22 cellular contexts compared by ENCODE assay signal in genomic region chr10:108899686-108900085, GRCh38.
"Had no signal": no experiment of that assay in that cellular context is flagged by ENCODE, and none has a peak within 500 bp of the region (broad histone marks: within the 10 kb centered on the region; RNA-seq: fewer than 3 reads in every experiment).

No MANE protein-coding gene starts in this region.

- H3K9me3 Mint-ChIP-seq: neural crest cell; stimulated activated memory B cell treated with anti-CD40 and anti-IgM and Interleukin-4, amounts not matched to agents 10 μg/mL and 1 μg/mL and 100 μg/mL, for 72 hours had no signal

- ATAC-seq: activated T-helper 17 cell treated with anti-CD3 and anti-CD28 coated beads, Interleukin-2, amount 50 U/mL, for 72 hours; heart left ventricle; left colon; stimulated activated memory B cell treated with anti-CD40 and anti-IgM and Interleukin-4, amounts not matched to agents 10 μg/mL and 1 μg/mL and 100 μg/mL, for 72 hours had no signal

- H3K4me3 ChIP-seq: adrenal gland, ascending aorta, heart left ventricle, sigmoid colon, smooth muscle cell, stomach, suprapubic skin, transverse colon had no signal

- H3K27ac Mint-ChIP-seq: activated naive CD8-positive, alpha-beta T cell; activated T-cell treated with anti-CD3 and anti-CD28 coated beads, Interleukin-2, amount 50 U/mL, for 24 hours; activated T-helper 17 cell treated with anti-CD3 and anti-CD28 coated beads, Interleukin-2, amount 50 U/mL, for 72 hours; memory B cell; naive B cell; stimulated activated memory B cell treated with anti-CD40 and anti-IgM and Interleukin-4, amounts not matched to agents 10 μg/mL and 1 μg/mL and 100 μg/mL, for 72 hours had no signal

- H3K27me3 ChIP-seq: adrenal gland, ascending aorta, heart left ventricle, sigmoid colon, stomach, suprapubic skin, transverse colon had no signal

- H3K4me1 ChIP-seq: adrenal gland, ascending aorta, sigmoid colon, suprapubic skin, transverse colon had no signal

- H3K4me2 ChIP-seq: smooth muscle cell had no signal

- H3K27ac ChIP-seq: adrenal gland, ascending aorta, epithelial cell of prostate, heart left ventricle, sigmoid colon, stomach, suprapubic skin, transverse colon had no signal

- DNase-seq: activated naive CD4-positive, alpha-beta T cell; activated T-cell treated with anti-CD3 and anti-CD28 coated beads, Interleukin-2, amount 50 U/mL, for 24 hours; adrenal gland; central memory CD4-positive, alpha-beta T cell; heart left ventricle; islet precursor cell; left colon; naive B cell; posterior cingulate gyrus; sigmoid colon; stimulated activated CD4-positive, alpha-beta T cell treated with anti-CD3 and anti-CD28 coated beads, Interleukin-15, amount 100 ng/mL, for 24 hours; stomach; transverse colon had no signal

- H3K9me3 ChIP-seq: adrenal gland, ascending aorta, heart left ventricle, sigmoid colon, stomach, suprapubic skin, transverse colon had no signal

- H3K4me3 Mint-ChIP-seq: activated naive CD8-positive, alpha-beta T cell; activated T-cell treated with anti-CD3 and anti-CD28 coated beads, Interleukin-2, amount 50 U/mL, for 24 hours; activated T-helper 17 cell treated with anti-CD3 and anti-CD28 coated beads, Interleukin-2, amount 50 U/mL, for 72 hours; memory B cell; naive B cell; neural crest cell; stimulated activated memory B cell treated with anti-CD40 and anti-IgM and Interleukin-4, amounts not matched to agents 10 μg/mL and 1 μg/mL and 100 μg/mL, for 72 hours had no signal

- H3K4me1 Mint-ChIP-seq: activated T-helper 17 cell treated with anti-CD3 and anti-CD28 coated beads, Interleukin-2, amount 50 U/mL, for 72 hours; neural crest cell had no signal

- H3K27me3 Mint-ChIP-seq: activated naive CD8-positive, alpha-beta T cell; activated T-cell treated with anti-CD3 and anti-CD28 coated beads, Interleukin-2, amount 50 U/mL, for 24 hours; activated T-helper 17 cell treated with anti-CD3 and anti-CD28 coated beads, Interleukin-2, amount 50 U/mL, for 72 hours; memory B cell; stimulated activated memory B cell treated with anti-CD40 and anti-IgM and Interleukin-4, amounts not matched to agents 10 μg/mL and 1 μg/mL and 100 μg/mL, for 72 hours had no signal

- H3K36me3 Mint-ChIP-seq: activated naive CD8-positive, alpha-beta T cell; naive B cell; stimulated activated memory B cell treated with anti-CD40 and anti-IgM and Interleukin-4, amounts not matched to agents 10 μg/mL and 1 μg/mL and 100 μg/mL, for 72 hours had no signal

- H3K36me3 ChIP-seq: adrenal gland, ascending aorta, heart left ventricle, sigmoid colon, stomach, suprapubic skin, transverse colon had no signal
